In the genomic region with DNA sequence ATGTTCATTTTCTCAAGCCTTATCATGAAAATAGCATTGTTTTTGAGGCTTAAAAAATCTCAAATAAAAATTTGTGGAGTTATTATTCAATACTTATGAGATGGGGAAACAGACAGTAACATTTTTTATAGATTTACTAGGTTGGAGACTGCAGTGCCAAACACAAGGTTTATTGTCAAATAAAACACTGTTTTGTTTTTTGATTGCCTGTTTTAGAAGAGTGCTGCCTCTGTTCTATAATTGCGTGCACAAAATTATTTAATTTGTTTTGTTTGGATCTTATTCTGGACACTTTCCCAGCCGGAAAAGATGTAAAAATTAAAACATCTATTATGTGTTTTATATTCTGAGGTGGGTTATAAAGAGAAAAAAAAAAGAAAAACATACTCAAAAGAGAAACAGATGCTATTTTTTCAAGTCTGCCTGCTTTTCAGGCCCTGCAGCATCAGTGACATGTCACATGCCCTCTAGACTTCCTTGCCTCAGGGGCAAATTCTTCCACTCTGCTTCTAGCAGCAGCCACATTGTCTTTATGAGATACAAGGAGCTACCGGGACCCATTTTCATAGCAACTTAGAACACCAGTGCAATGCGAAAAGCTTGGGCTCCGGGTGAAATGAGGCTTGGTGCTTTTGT, we compare ENCODE assay signal across 28 cellular contexts.
DNase-seq lines count a peak whose midpoint lies in the region; ATAC-seq and TF ChIP-seq lines count a peak whose summit lies in the region.
"Had no signal": no experiment of that assay in that cellular context is flagged by ENCODE, and none has a peak within 500 bp of the region (broad histone marks: within the 10 kb centered on the region; RNA-seq: fewer than 3 reads in every experiment).

No MANE protein-coding gene starts in this region.

- no peak for TF ChIP-seq POLR2A in upper lobe of left lung (IDR thresholded peaks at IDR 0.05)

- CTCF ChIA-PET in activated CD4-positive, alpha-beta T cell treated with anti-CD3 and anti-CD28 coated beads for 36 hours (lab: Charles Lee), result no interaction called here

- H3K9me3 ChIP-seq in upper lobe of left lung, result no peaks in the 10 kb centered on the region
- H3K9me3 ChIP-seq: A549, neutrophil, thoracic aorta, uterus had no signal

- no peaks in the 10 kb centered on the region for H3K36me3 ChIP-seq in upper lobe of left lung
- H3K36me3 ChIP-seq: neutrophil, thoracic aorta, uterus had no signal

- no peaks in the 10 kb centered on the region for H3K4me1 ChIP-seq in upper lobe of left lung
- H3K4me1 ChIP-seq: A549, uterus had no signal

- intact Hi-C loops in activated CD4-positive, alpha-beta T cell treated with anti-CD3 and anti-CD28 coated beads, Interleukin-2, amount 10 ng/mL, durations not matched to agents 24 days and 14 days (cut with micrococcal nuclease), result no loop called here
- intact Hi-C loops in activated CD4-positive, alpha-beta T cell treated with anti-CD3 and anti-CD28 coated beads for 36 hours (cut with DNase I, micrococcal nuclease), result no loop called here

- H3K36me3 Mint-ChIP-seq in activated CD4-positive, alpha-beta T cell treated with anti-CD3 and anti-CD28 coated beads, Interleukin-2, amount 10 ng/mL, durations not matched to agents 24 days and 14 days (ENCODE audit: low read depth), result no peaks in the 10 kb centered on the region
- H3K36me3 Mint-ChIP-seq in activated CD4-positive, alpha-beta T cell treated with anti-CD3 and anti-CD28 coated beads for 36 hours (ENCODE audit: low read depth), result no peaks in the 10 kb centered on the region
- H3K36me3 Mint-ChIP-seq: activated CD4-positive, alpha-beta memory T cell treated with anti-CD3 and anti-CD28 coated beads for 36 hours; activated naive CD4-positive, alpha-beta T cell treated with anti-CD3 and anti-CD28 coated beads, Interleukin-2, amount 10 ng/mL, durations not matched to agents 7 days and 5 days; brain; CD8-positive, alpha-beta T cell had no signal

- TF ChIP-seq CTCF in VCaP (conservative IDR thresholded peaks at IDR 0.05) (no peak), upper lobe of left lung (IDR thresholded peaks at IDR 0.05) (no peak)

- POLR2A ChIA-PET in activated CD4-positive, alpha-beta T cell treated with anti-CD3 and anti-CD28 coated beads for 36 hours (lab: Charles Lee), result no interaction called here

- ATAC-seq in activated CD4-positive, alpha-beta T cell treated with anti-CD3 and anti-CD28 coated beads for 36 hours, result no peak
- ATAC-seq in upper lobe of left lung (ENCODE audit: low FRiP score in 2 of 2) (no peak), HG03196 (IDR thresholded peaks at IDR 0.05; ENCODE audit: unreplicated experiment) (no peak)
- ATAC-seq: A549; activated CD4-positive, CD25-positive, alpha-beta regulatory T cell treated with anti-CD3 and anti-CD28 coated beads, Interleukin-2, amount 50 U/mL, for 24 hours; CD8-positive, alpha-beta T cell; left ventricle myocardium superior; right cardiac atrium; Right ventricle myocardium inferior had no signal

- H3K27me3 ChIP-seq in upper lobe of left lung, result no peaks in the 10 kb centered on the region
- H3K27me3 ChIP-seq: neutrophil, uterus had no signal

- no peak overlapping the region for H3K27ac Mint-ChIP-seq in activated CD4-positive, alpha-beta T cell treated with anti-CD3 and anti-CD28 coated beads, Interleukin-2, amount 10 ng/mL, durations not matched to agents 24 days and 14 days
- no peak overlapping the region for H3K27ac Mint-ChIP-seq in activated CD4-positive, alpha-beta T cell treated with anti-CD3 and anti-CD28 coated beads for 36 hours
- H3K27ac Mint-ChIP-seq: activated CD4-positive, alpha-beta memory T cell treated with anti-CD3 and anti-CD28 coated beads for 36 hours; activated naive CD4-positive, alpha-beta T cell treated with anti-CD3 and anti-CD28 coated beads, Interleukin-2, amount 10 ng/mL, durations not matched to agents 7 days and 5 days; CD8-positive, alpha-beta T cell had no signal

- no peak for TF ChIP-seq EP300 in upper lobe of left lung (IDR thresholded peaks at IDR 0.05)

- WGBS in upper lobe of left lung, 2 donors, result 82 to 83% methylated on average over 5 of the region's 5 CpGs

- DNase-seq in activated CD4-positive, alpha-beta T cell treated with anti-CD3 and anti-CD28 coated beads, Interleukin-2, amount 10 ng/mL, durations not matched to agents 24 days and 14 days, result peak; percentile 24
- no peak for DNase-seq in activated CD4-positive, alpha-beta T cell treated with anti-CD3 and anti-CD28 coated beads for 36 hours
- peak; percentile 85 for DNase-seq in foreskin melanocyte
- DNase-seq in superior temporal gyrus (ENCODE audit: extremely low spot score), result peak; percentile 36
- no peak for DNase-seq in NK-92 treated with Interleukin-12 subunit alpha and Interleukin-12 subunit beta, amount 100 ng/mL, for 24 hours (lab: John Stamatoyannopoulos, UW)
- DNase-seq in upper lobe of left lung, result no peak
- DNase-seq: activated CD4-positive, alpha-beta memory T cell treated with anti-CD3 and anti-CD28 coated beads for 36 hours; activated CD8-positive, alpha-beta memory T cell treated with anti-CD3 and anti-CD28 coated beads, Interleukin-2, amount 50 U/mL, for 48 hours; activated naive CD4-positive, alpha-beta T cell treated with anti-CD3 and anti-CD28 coated beads, Interleukin-2, amount 10 ng/mL, durations not matched to agents 7 days and 5 days; AML-193; CD8-positive, alpha-beta T cell; cerebellar nuclear complex; left ventricle myocardium superior; NCI-H1092; NCI-H82; right cardiac atrium; stimulated activated CD4-positive, alpha-beta T cell treated with anti-CD3 and anti-CD28 coated beads, Interleukin-1b, Interleukin-23, amount 100 ng/mL, for 48 hours; stimulated activated naive CD4-positive, alpha-beta T cell treated with Interleukin-2 at 50 U/mL for 16 hours; T-helper 2 cell; uterus had no signal

- H3K27me3 Mint-ChIP-seq in activated CD4-positive, alpha-beta T cell treated with anti-CD3 and anti-CD28 coated beads, Interleukin-2, amount 10 ng/mL, durations not matched to agents 24 days and 14 days, result peaks cover 2% of the 10 kb centered on the region
- H3K27me3 Mint-ChIP-seq in activated CD4-positive, alpha-beta T cell treated with anti-CD3 and anti-CD28 coated beads for 36 hours, result peaks cover 3% of the 10 kb centered on the region
- H3K27me3 Mint-ChIP-seq: brain had no signal

- H3K4me3 Mint-ChIP-seq in activated CD4-positive, alpha-beta T cell treated with anti-CD3 and anti-CD28 coated beads, Interleukin-2, amount 10 ng/mL, durations not matched to agents 24 days and 14 days, result no peak overlapping the region
- no peak overlapping the region for H3K4me3 Mint-ChIP-seq in activated CD4-positive, alpha-beta T cell treated with anti-CD3 and anti-CD28 coated beads for 36 hours
- H3K4me3 Mint-ChIP-seq: activated CD4-positive, alpha-beta memory T cell treated with anti-CD3 and anti-CD28 coated beads for 36 hours; activated naive CD4-positive, alpha-beta T cell treated with anti-CD3 and anti-CD28 coated beads, Interleukin-2, amount 10 ng/mL, durations not matched to agents 7 days and 5 days; brain; CD8-positive, alpha-beta T cell had no signal

- no peaks in the 10 kb centered on the region for H3K9me3 Mint-ChIP-seq in activated CD4-positive, alpha-beta T cell treated with anti-CD3 and anti-CD28 coated beads, Interleukin-2, amount 10 ng/mL, durations not matched to agents 24 days and 14 days
- no peaks in the 10 kb centered on the region for H3K9me3 Mint-ChIP-seq in activated CD4-positive, alpha-beta T cell treated with anti-CD3 and anti-CD28 coated beads for 36 hours (ENCODE audit: low read depth)
- H3K9me3 Mint-ChIP-seq: activated CD4-positive, alpha-beta memory T cell treated with anti-CD3 and anti-CD28 coated beads for 36 hours; activated naive CD4-positive, alpha-beta T cell treated with anti-CD3 and anti-CD28 coated beads, Interleukin-2, amount 10 ng/mL, durations not matched to agents 7 days and 5 days; brain; CD8-positive, alpha-beta T cell had no signal

- peak overlapping the region; percentile 67 for H3K27ac ChIP-seq in VCaP
- no peak overlapping the region for H3K27ac ChIP-seq in upper lobe of left lung
- H3K27ac ChIP-seq: A549, neutrophil, thoracic aorta, uterus had no signal

- H3K4me1 Mint-ChIP-seq in activated CD4-positive, alpha-beta T cell treated with anti-CD3 and anti-CD28 coated beads, Interleukin-2, amount 10 ng/mL, durations not matched to agents 24 days and 14 days, result no peaks in the 10 kb centered on the region
- H3K4me1 Mint-ChIP-seq in activated CD4-positive, alpha-beta T cell treated with anti-CD3 and anti-CD28 coated beads for 36 hours, result no peaks in the 10 kb centered on the region
- H3K4me1 Mint-ChIP-seq: activated naive CD4-positive, alpha-beta T cell treated with anti-CD3 and anti-CD28 coated beads, Interleukin-2, amount 10 ng/mL, durations not matched to agents 7 days and 5 days had no signal

- H3K4me3 ChIP-seq in upper lobe of left lung, result no peak overlapping the region
- H3K4me3 ChIP-seq: A549, thoracic aorta, uterus had no signal

Comparison
In these comparisons a context has a peak if more than half of its experiments do, and no peak if none do; other contexts are left out.
1. DNase-seq: peak in activated CD4-positive, alpha-beta T cell treated with anti-CD3 and anti-CD28 coated beads, Interleukin-2, amount 10 ng/mL, durations not matched to agents 24 days and 14 days (single experiment), foreskin melanocyte (single experiment) and superior temporal gyrus (single experiment); none in activated CD4-positive, alpha-beta T cell treated with anti-CD3 and anti-CD28 coated beads for 36 hours (single experiment), NK-92 treated with Interleukin-12 subunit alpha and Interleukin-12 subunit beta, amount 100 ng/mL, for 24 hours (single experiment) and upper lobe of left lung (0 of 2).